In the genomic region with DNA sequence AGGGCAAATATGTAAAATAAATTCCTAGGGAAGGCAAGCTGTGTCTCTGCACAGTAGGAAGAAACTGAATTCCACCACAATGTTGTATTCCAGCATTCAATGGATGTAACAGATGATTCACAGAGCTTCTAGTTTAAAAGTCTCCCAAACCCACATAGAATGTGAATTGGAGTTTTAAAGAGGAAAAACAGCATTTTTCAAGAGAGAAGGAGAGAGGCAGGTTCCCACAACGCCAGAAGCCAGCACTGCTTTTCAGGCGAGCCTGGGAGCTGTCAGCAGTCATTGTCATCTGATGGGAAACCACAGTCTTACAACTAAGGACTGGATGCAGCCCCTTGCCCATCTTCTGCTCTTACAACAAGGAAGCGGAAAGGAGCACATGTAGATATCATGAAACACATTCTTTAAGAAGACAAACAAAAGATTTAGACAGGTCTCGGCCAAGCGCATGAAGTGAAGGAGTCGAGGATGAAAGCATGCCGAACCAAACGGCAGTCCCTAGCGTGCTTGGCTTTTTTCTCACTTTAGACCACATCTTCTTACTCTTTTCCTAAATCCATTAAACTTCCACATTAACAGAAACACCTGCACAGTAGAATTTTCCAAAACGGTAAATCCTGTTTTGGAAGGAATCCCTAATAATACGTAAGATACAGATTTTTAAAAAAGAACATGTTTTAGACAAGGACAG, we compare ENCODE assay signal across 9 cellular contexts.
DNase-seq lines count a peak whose midpoint lies in the region; ATAC-seq lines count a peak whose summit lies in the region.
"Had no signal": no experiment of that assay in that cellular context is flagged by ENCODE, and none has a peak within 500 bp of the region (broad histone marks: within the 10 kb centered on the region; RNA-seq: fewer than 3 reads in every experiment).

No MANE protein-coding gene starts in this region.

- H3K4me3 Mint-ChIP-seq in activated T-cell treated with anti-CD3 and anti-CD28 coated beads, Interleukin-2, amount 50 U/mL, for 24 hours = peak overlapping the region; percentile 45
- H3K4me3 Mint-ChIP-seq in memory B cell = peak overlapping the region; percentile 54
- peak overlapping the region; percentile 21 to 50 for H3K4me3 Mint-ChIP-seq in stimulated activated naive CD8-positive, alpha-beta T cell treated with anti-CD3 and anti-CD28 coated beads, Interleukin-15, amount 100 ng/mL, for 72 hours

- no peaks in the 10 kb centered on the region for H3K36me3 Mint-ChIP-seq in activated T-cell treated with anti-CD3 and anti-CD28 coated beads, Interleukin-2, amount 50 U/mL, for 24 hours (ENCODE audit: low read depth)
- no peaks in the 10 kb centered on the region for H3K36me3 Mint-ChIP-seq in memory B cell

- H3K9me3 Mint-ChIP-seq in activated T-cell treated with anti-CD3 and anti-CD28 coated beads, Interleukin-2, amount 50 U/mL, for 24 hours = no peaks in the 10 kb centered on the region
- no peaks in the 10 kb centered on the region for H3K9me3 Mint-ChIP-seq in memory B cell
- H3K9me3 Mint-ChIP-seq in stimulated activated naive CD8-positive, alpha-beta T cell treated with anti-CD3 and anti-CD28 coated beads, Interleukin-15, amount 100 ng/mL, for 72 hours = no peaks in the 10 kb centered on the region
- H3K9me3 Mint-ChIP-seq: activated T-helper 2 cell treated with anti-CD3 and anti-CD28 coated beads, Interferon-gamma antibody, Interleukin-2, Interleukin-4, amounts not matched to agents 10 μg/mL and 5 μg/mL and 100 μg/mL, durations not matched to agents 14 hours and 24 hours and 36 hours had no signal

- no peak overlapping the region for H3K27ac Mint-ChIP-seq in activated T-cell treated with anti-CD3 and anti-CD28 coated beads, Interleukin-2, amount 50 U/mL, for 24 hours
- no peak overlapping the region for H3K27ac Mint-ChIP-seq in memory B cell
- H3K27ac Mint-ChIP-seq in stimulated activated naive CD8-positive, alpha-beta T cell treated with anti-CD3 and anti-CD28 coated beads, Interleukin-15, amount 100 ng/mL, for 72 hours = no peak overlapping the region
- H3K27ac Mint-ChIP-seq: activated T-helper 2 cell treated with anti-CD3 and anti-CD28 coated beads, Interferon-gamma antibody, Interleukin-2, Interleukin-4, amounts not matched to agents 10 μg/mL and 5 μg/mL and 100 μg/mL, durations not matched to agents 14 hours and 24 hours and 36 hours had no signal

- peaks cover 82% of the 10 kb centered on the region for H3K27me3 Mint-ChIP-seq in activated T-cell treated with anti-CD3 and anti-CD28 coated beads, Interleukin-2, amount 50 U/mL, for 24 hours
- H3K27me3 Mint-ChIP-seq in memory B cell = peaks cover 24% of the 10 kb centered on the region
- H3K27me3 Mint-ChIP-seq in stimulated activated naive CD8-positive, alpha-beta T cell treated with anti-CD3 and anti-CD28 coated beads, Interleukin-15, amount 100 ng/mL, for 72 hours = peaks cover 73% of the 10 kb centered on the region

- no peak for DNase-seq in activated T-cell treated with anti-CD3 and anti-CD28 coated beads, Interleukin-2, amount 50 U/mL, for 24 hours
- no peak for DNase-seq in activated T-cell treated with anti-CD3 and anti-CD28 coated beads, Interleukin-2, amount 50 U/mL, for 48 hours
- peak; percentile 5 for DNase-seq in astrocyte of the hippocampus (ENCODE audit: low read depth, low spot score)
- DNase-seq in memory B cell (ENCODE audit: low spot score in 2 of 2) = no peak
- DNase-seq in stimulated activated naive CD8-positive, alpha-beta T cell treated with anti-CD3 and anti-CD28 coated beads, Interleukin-15, amount 100 ng/mL, for 72 hours = no peak
- DNase-seq in HCEC 1CT = no peak
- DNase-seq in NCI-H2107 (lab: John Stamatoyannopoulos, UW) = no peak

- peaks cover 7% of the 10 kb centered on the region for H3K4me1 Mint-ChIP-seq in activated T-cell treated with anti-CD3 and anti-CD28 coated beads, Interleukin-2, amount 50 U/mL, for 24 hours (ENCODE audit: low read depth)
- H3K4me1 Mint-ChIP-seq in memory B cell = peaks cover 2% of the 10 kb centered on the region
- H3K4me1 Mint-ChIP-seq in stimulated activated naive CD8-positive, alpha-beta T cell treated with anti-CD3 and anti-CD28 coated beads, Interleukin-15, amount 100 ng/mL, for 72 hours = peaks cover 14% of the 10 kb centered on the region

- ATAC-seq in memory B cell (ENCODE audit: low read depth) = no peak
- ATAC-seq in stimulated activated naive CD8-positive, alpha-beta T cell treated with anti-CD3 and anti-CD28 coated beads, Interleukin-15, amount 100 ng/mL, for 72 hours = no peak
- no peak for ATAC-seq in GM18517 (IDR thresholded peaks at IDR 0.05; ENCODE audit: unreplicated experiment)
